9 cellular contexts compared by ENCODE assay signal in the genomic region with DNA sequence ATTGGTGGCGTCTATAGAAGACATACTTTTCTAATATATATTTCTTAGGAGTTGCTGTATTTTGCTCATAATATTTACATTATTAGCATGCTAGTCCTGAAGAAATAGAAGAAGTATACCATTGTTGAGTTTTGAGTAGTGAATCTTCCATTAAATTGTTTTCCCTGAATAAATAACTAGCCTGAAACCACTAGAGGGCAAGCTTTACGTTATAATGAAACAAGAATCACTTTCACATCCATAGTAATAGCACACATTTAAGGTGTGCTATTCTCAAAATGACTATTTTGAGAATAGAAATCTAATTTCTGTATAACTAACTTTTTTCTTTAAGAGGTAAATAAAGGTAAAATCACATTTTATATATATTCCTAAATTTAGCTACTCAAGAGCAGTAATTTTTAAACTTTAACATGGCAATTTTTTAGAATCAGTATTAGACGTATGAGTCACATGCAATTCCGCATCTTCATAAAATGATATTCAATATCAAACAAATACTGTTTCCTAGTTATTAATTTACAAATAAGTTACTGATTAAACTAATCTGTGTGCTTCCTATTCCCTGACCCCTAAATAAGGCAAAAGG.
DNase-seq lines count a peak whose midpoint lies in the region; ATAC-seq and TF ChIP-seq lines count a peak whose summit lies in the region.
"Had no signal": no experiment of that assay in that cellular context is flagged by ENCODE, and none has a peak within 500 bp of the region (broad histone marks: within the 10 kb centered on the region; RNA-seq: fewer than 3 reads in every experiment).

No MANE protein-coding gene starts in this region.

- intact Hi-C loops in heart left ventricle (cut with DNase I) = no loop called here

- no peak for ATAC-seq in heart left ventricle
- peak; percentile 79 for ATAC-seq in HG02840 (IDR thresholded peaks at IDR 0.05; ENCODE audit: low FRiP score, unreplicated experiment)
- ATAC-seq in naive thymus-derived CD8-positive, alpha-beta T cell = no peak

- in situ Hi-C loops in astrocyte of the cerebellum (cut with HindIII; ENCODE audit: low sequenced_read_pairs) = no loop called here

- H3K4me3 ChIP-seq in heart left ventricle = no peak overlapping the region
- H3K4me3 ChIP-seq in right atrium auricular region = no peak overlapping the region
- H3K4me3 ChIP-seq in astrocyte of the cerebellum (ENCODE audit: low read depth, low read length) = no peak overlapping the region

- no peak for TF ChIP-seq POLR2A in heart left ventricle (IDR thresholded peaks at IDR 0.05)

- POLR2A ChIA-PET in naive thymus-derived CD8-positive, alpha-beta T cell (lab: Charles Lee) = no interaction called here

- no peaks in the 10 kb centered on the region for H3K27me3 Mint-ChIP-seq in nephron (ENCODE audit: low read depth)
- H3K27me3 Mint-ChIP-seq in naive thymus-derived CD8-positive, alpha-beta T cell = peaks cover 0 to 3% (median 0%) of the 10 kb centered on the region in 5 donors

- no peaks in the 10 kb centered on the region for H3K4me1 Mint-ChIP-seq in nephron
- no peaks in the 10 kb centered on the region for H3K4me1 Mint-ChIP-seq in naive thymus-derived CD8-positive, alpha-beta T cell

- peak in 7 of 12 donors; percentile 12 to 41 (median 28) for TF ChIP-seq CTCF in heart left ventricle (IDR thresholded peaks at IDR 0.05)
- peak in 1 of 2 donors; percentile 46 for TF ChIP-seq CTCF in right atrium auricular region (IDR thresholded peaks at IDR 0.05)
- TF ChIP-seq CTCF in astrocyte of the cerebellum (IDR thresholded peaks at IDR 0.05; ENCODE audit: low read depth, low read length, missing control alignments) = peak; percentile 14
- peak; percentile 33 to 63 (median 49) for TF ChIP-seq CTCF in nephron (IDR thresholded peaks at IDR 0.05; ENCODE audit: unreplicated experiment in 3 of 3)

- H3K4me1 ChIP-seq in heart left ventricle (no peaks in the 10 kb centered on the region), right atrium auricular region (no peaks in the 10 kb centered on the region)

- no peak overlapping the region for H3K27ac ChIP-seq in heart left ventricle
- no peak overlapping the region for H3K27ac ChIP-seq in right atrium auricular region

- WGBS in heart left ventricle, 4 donors = 61 to 71% (median 67%) methylated on average over 4 of the region's 4 CpGs

- no peaks in the 10 kb centered on the region for H3K9me3 ChIP-seq in heart left ventricle
- H3K9me3 ChIP-seq in right atrium auricular region = no peaks in the 10 kb centered on the region

- H3K27ac Mint-ChIP-seq in nephron = no peak overlapping the region
- no peak overlapping the region for H3K27ac Mint-ChIP-seq in naive thymus-derived CD8-positive, alpha-beta T cell
- H3K27ac Mint-ChIP-seq: activated naive CD4-positive, alpha-beta T cell treated with anti-CD3 and anti-CD28 coated beads, Interleukin-2, amount 50 U/mL, for 72 hours had no signal

- H3K4me3 Mint-ChIP-seq in nephron = no peak overlapping the region
- no peak overlapping the region for H3K4me3 Mint-ChIP-seq in naive thymus-derived CD8-positive, alpha-beta T cell

- H3K27me3 ChIP-seq in heart left ventricle (no peaks in the 10 kb centered on the region), right atrium auricular region (no peaks in the 10 kb centered on the region)

- H3K9me3 Mint-ChIP-seq in nephron = no peaks in the 10 kb centered on the region
- no peaks in the 10 kb centered on the region for H3K9me3 Mint-ChIP-seq in naive thymus-derived CD8-positive, alpha-beta T cell
- H3K9me3 Mint-ChIP-seq: activated naive CD4-positive, alpha-beta T cell treated with anti-CD3 and anti-CD28 coated beads, Interleukin-2, amount 50 U/mL, for 72 hours had no signal

- DNase-seq in heart left ventricle (no peak), right atrium auricular region (ENCODE audit: low spot score) (no peak), NCI-H1105 (lab: John Stamatoyannopoulos, UW) (peak; percentile 43), astrocyte of the cerebellum (ENCODE audit: low read depth) (peak; percentile 0)
- no peak for DNase-seq in naive thymus-derived CD8-positive, alpha-beta T cell
- DNase-seq in stimulated activated CD4-positive, alpha-beta T cell treated with anti-CD3 and anti-CD28 coated beads, Interleukin-2, amount 100 ng/mL, for 24 hours = no peak

- no peaks in the 10 kb centered on the region for H3K36me3 Mint-ChIP-seq in nephron (ENCODE audit: low read depth)
- H3K36me3 Mint-ChIP-seq in naive thymus-derived CD8-positive, alpha-beta T cell = no peaks in the 10 kb centered on the region
- H3K36me3 Mint-ChIP-seq: activated naive CD4-positive, alpha-beta T cell treated with anti-CD3 and anti-CD28 coated beads, Interleukin-2, amount 50 U/mL, for 72 hours had no signal

- H3K36me3 ChIP-seq in heart left ventricle (no peaks in the 10 kb centered on the region), right atrium auricular region (no peaks in the 10 kb centered on the region)

Comparison
In these comparisons a context has a peak if more than half of its experiments do, and no peak if none do; other contexts are left out.
1. DNase-seq: peak in NCI-H1105 (single experiment) and astrocyte of the cerebellum (single experiment); none in heart left ventricle (0 of 5), right atrium auricular region (single experiment), naive thymus-derived CD8-positive, alpha-beta T cell (0 of 10) and stimulated activated CD4-positive, alpha-beta T cell treated with anti-CD3 and anti-CD28 coated beads, Interleukin-2, amount 100 ng/mL, for 24 hours (0 of 2).